Comparison of ENCODE assay signal across 1 cellular context in the genomic region with DNA sequence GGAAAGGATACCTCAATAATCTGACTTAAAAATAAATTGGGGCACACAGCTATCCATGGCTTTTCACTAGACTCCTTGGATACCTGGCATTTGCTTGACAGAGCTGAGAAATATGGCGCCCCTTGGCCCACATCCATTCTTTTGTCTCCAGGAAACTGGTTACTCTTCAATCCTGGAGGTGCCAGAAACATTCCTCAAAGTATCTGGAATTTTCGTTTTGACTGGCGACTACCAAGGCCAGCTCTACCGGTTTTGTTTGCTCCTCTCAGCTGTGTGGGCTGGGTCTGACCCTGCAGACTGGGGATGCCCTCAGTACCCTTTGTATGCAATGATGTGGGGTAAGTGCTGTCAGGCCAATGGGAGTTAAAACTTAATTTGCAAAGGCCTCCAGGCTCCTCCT.
TF ChIP-seq lines count a peak whose summit lies in the region.

No MANE protein-coding gene starts in this region.

TF ChIP-seq in HepG2, 621 proteins besides CTCF, POLR2A, EP300 and RAD21 (continues in another document):
- TF ChIP-seq NONO (IDR thresholded peaks at IDR 0.05), result no peak
- TF ChIP-seq NONO (CRISPR knock-in tag; conservative IDR thresholded peaks at IDR 0.05), result no peak
- TF ChIP-seq, protein P1, sequence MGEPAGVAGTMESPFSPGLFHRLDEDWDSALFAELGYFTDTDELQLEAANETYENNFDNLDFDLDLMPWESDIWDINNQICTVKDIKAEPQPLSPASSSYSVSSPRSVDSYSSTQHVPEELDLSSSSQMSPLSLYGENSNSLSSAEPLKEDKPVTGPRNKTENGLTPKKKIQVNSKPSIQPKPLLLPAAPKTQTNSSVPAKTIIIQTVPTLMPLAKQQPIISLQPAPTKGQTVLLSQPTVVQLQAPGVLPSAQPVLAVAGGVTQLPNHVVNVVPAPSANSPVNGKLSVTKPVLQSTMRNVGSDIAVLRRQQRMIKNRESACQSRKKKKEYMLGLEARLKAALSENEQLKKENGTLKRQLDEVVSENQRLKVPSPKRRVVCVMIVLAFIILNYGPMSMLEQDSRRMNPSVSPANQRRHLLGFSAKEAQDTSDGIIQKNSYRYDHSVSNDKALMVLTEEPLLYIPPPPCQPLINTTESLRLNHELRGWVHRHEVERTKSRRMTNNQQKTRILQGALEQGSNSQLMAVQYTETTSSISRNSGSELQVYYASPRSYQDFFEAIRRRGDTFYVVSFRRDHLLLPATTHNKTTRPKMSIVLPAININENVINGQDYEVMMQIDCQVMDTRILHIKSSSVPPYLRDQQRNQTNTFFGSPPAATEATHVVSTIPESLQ (CRISPR knock-in tag; conservative IDR thresholded peaks at IDR 0.05), result no peak
- TF ChIP-seq ZNF772 (CRISPR knock-in tag; IDR thresholded peaks at IDR 0.05), result no peak
- TF ChIP-seq, protein P2, sequence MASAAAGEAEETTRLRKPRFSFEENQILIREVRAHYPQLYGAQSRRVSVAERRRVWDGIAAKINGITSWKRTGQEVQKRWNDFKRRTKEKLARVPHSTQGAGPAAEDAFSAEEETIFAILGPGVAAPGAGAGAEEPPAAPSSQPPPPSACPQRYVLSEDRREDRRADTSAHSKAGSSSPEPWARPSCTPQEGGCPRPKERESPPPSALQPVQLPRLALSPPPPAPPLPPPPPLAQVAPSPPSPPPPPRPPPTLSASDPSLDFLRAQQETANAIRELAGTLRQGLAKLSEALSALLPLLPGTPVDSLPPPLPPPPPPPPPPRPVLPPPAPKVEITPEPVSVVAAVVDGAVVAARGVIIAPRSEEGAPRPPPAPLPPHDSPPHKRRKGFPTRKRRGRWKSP (CRISPR knock-in tag; IDR thresholded peaks at IDR 0.05), result no peak
- TF ChIP-seq TCF7L2 (IDR thresholded peaks at IDR 0.05; ENCODE audit: low read depth, low read length), result no peak
- no peak for TF ChIP-seq ZNF816 (CRISPR knock-in tag; IDR thresholded peaks at IDR 0.05; ENCODE audit: borderline replicate concordance)
- TF ChIP-seq, protein P3, sequence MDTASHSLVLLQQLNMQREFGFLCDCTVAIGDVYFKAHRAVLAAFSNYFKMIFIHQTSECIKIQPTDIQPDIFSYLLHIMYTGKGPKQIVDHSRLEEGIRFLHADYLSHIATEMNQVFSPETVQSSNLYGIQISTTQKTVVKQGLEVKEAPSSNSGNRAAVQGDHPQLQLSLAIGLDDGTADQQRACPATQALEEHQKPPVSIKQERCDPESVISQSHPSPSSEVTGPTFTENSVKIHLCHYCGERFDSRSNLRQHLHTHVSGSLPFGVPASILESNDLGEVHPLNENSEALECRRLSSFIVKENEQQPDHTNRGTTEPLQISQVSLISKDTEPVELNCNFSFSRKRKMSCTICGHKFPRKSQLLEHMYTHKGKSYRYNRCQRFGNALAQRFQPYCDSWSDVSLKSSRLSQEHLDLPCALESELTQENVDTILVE (CRISPR knock-in tag; IDR thresholded peaks at IDR 0.05), result no peak
- TF ChIP-seq, protein P4, sequence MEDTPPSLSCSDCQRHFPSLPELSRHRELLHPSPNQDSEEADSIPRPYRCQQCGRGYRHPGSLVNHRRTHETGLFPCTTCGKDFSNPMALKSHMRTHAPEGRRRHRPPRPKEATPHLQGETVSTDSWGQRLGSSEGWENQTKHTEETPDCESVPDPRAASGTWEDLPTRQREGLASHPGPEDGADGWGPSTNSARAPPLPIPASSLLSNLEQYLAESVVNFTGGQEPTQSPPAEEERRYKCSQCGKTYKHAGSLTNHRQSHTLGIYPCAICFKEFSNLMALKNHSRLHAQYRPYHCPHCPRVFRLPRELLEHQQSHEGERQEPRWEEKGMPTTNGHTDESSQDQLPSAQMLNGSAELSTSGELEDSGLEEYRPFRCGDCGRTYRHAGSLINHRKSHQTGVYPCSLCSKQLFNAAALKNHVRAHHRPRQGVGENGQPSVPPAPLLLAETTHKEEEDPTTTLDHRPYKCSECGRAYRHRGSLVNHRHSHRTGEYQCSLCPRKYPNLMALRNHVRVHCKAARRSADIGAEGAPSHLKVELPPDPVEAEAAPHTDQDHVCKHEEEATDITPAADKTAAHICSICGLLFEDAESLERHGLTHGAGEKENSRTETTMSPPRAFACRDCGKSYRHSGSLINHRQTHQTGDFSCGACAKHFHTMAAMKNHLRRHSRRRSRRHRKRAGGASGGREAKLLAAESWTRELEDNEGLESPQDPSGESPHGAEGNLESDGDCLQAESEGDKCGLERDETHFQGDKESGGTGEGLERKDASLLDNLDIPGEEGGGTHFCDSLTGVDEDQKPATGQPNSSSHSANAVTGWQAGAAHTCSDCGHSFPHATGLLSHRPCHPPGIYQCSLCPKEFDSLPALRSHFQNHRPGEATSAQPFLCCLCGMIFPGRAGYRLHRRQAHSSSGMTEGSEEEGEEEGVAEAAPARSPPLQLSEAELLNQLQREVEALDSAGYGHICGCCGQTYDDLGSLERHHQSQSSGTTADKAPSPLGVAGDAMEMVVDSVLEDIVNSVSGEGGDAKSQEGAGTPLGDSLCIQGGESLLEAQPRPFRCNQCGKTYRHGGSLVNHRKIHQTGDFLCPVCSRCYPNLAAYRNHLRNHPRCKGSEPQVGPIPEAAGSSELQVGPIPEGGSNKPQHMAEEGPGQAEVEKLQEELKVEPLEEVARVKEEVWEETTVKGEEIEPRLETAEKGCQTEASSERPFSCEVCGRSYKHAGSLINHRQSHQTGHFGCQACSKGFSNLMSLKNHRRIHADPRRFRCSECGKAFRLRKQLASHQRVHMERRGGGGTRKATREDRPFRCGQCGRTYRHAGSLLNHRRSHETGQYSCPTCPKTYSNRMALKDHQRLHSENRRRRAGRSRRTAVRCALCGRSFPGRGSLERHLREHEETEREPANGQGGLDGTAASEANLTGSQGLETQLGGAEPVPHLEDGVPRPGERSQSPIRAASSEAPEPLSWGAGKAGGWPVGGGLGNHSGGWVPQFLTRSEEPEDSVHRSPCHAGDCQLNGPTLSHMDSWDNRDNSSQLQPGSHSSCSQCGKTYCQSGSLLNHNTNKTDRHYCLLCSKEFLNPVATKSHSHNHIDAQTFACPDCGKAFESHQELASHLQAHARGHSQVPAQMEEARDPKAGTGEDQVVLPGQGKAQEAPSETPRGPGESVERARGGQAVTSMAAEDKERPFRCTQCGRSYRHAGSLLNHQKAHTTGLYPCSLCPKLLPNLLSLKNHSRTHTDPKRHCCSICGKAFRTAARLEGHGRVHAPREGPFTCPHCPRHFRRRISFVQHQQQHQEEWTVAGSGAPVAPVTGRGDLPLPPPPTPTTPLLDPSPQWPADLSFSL (CRISPR knock-in tag; IDR thresholded peaks at IDR 0.05), result no peak
- TF ChIP-seq, protein P5, sequence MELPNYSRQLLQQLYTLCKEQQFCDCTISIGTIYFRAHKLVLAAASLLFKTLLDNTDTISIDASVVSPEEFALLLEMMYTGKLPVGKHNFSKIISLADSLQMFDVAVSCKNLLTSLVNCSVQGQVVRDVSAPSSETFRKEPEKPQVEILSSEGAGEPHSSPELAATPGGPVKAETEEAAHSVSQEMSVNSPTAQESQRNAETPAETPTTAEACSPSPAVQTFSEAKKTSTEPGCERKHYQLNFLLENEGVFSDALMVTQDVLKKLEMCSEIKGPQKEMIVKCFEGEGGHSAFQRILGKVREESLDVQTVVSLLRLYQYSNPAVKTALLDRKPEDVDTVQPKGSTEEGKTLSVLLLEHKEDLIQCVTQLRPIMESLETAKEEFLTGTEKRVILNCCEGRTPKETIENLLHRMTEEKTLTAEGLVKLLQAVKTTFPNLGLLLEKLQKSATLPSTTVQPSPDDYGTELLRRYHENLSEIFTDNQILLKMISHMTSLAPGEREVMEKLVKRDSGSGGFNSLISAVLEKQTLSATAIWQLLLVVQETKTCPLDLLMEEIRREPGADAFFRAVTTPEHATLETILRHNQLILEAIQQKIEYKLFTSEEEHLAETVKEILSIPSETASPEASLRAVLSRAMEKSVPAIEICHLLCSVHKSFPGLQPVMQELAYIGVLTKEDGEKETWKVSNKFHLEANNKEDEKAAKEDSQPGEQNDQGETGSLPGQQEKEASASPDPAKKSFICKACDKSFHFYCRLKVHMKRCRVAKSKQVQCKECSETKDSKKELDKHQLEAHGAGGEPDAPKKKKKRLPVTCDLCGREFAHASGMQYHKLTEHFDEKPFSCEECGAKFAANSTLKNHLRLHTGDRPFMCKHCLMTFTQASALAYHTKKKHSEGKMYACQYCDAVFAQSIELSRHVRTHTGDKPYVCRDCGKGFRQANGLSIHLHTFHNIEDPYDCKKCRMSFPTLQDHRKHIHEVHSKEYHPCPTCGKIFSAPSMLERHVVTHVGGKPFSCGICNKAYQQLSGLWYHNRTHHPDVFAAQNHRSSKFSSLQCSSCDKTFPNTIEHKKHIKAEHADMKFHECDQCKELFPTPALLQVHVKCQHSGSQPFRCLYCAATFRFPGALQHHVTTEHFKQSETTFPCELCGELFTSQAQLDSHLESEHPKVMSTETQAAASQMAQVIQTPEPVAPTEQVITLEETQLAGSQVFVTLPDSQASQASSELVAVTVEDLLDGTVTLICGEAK (IDR thresholded peaks at IDR 0.05), result no peak
- TF ChIP-seq, protein P5 (CRISPR knock-in tag; IDR thresholded peaks at IDR 0.05), result no peak
- TF ChIP-seq ZFP36L1 (CRISPR knock-in tag; IDR thresholded peaks at IDR 0.05), result no peak
- TF ChIP-seq CHCHD3 (CRISPR knock-in tag; IDR thresholded peaks at IDR 0.05), result no peak
- no peak for TF ChIP-seq SOX5 (CRISPR knock-in tag; IDR thresholded peaks at IDR 0.05; ENCODE audit: borderline replicate concordance)
- no peak for TF ChIP-seq ZNF136 (CRISPR knock-in tag; IDR thresholded peaks at IDR 0.05; ENCODE audit: low read depth)
- TF ChIP-seq, protein P6, sequence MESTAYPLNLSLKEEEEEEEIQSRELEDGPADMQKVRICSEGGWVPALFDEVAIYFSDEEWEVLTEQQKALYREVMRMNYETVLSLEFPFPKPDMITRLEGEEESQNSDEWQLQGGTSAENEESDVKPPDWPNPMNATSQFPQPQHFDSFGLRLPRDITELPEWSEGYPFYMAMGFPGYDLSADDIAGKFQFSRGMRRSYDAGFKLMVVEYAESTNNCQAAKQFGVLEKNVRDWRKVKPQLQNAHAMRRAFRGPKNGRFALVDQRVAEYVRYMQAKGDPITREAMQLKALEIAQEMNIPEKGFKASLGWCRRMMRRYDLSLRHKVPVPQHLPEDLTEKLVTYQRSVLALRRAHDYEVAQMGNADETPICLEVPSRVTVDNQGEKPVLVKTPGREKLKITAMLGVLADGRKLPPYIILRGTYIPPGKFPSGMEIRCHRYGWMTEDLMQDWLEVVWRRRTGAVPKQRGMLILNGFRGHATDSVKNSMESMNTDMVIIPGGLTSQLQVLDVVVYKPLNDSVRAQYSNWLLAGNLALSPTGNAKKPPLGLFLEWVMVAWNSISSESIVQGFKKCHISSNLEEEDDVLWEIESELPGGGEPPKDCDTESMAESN (CRISPR knock-in tag; conservative IDR thresholded peaks at IDR 0.05), result no peak
- TF ChIP-seq, protein P7, sequence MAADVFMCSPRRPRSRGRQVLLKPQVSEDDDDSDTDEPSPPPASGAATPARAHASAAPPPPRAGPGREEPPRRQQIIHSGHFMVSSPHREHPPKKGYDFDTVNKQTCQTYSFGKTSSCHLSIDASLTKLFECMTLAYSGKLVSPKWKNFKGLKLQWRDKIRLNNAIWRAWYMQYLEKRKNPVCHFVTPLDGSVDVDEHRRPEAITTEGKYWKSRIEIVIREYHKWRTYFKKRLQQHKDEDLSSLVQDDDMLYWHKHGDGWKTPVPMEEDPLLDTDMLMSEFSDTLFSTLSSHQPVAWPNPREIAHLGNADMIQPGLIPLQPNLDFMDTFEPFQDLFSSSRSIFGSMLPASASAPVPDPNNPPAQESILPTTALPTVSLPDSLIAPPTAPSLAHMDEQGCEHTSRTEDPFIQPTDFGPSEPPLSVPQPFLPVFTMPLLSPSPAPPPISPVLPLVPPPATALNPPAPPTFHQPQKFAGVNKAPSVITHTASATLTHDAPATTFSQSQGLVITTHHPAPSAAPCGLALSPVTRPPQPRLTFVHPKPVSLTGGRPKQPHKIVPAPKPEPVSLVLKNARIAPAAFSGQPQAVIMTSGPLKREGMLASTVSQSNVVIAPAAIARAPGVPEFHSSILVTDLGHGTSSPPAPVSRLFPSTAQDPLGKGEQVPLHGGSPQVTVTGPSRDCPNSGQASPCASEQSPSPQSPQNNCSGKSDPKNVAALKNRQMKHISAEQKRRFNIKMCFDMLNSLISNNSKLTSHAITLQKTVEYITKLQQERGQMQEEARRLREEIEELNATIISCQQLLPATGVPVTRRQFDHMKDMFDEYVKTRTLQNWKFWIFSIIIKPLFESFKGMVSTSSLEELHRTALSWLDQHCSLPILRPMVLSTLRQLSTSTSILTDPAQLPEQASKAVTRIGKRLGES (CRISPR knock-in tag; IDR thresholded peaks at IDR 0.05; ENCODE audit: borderline replicate concordance), result no peak
- TF ChIP-seq, protein P8, sequence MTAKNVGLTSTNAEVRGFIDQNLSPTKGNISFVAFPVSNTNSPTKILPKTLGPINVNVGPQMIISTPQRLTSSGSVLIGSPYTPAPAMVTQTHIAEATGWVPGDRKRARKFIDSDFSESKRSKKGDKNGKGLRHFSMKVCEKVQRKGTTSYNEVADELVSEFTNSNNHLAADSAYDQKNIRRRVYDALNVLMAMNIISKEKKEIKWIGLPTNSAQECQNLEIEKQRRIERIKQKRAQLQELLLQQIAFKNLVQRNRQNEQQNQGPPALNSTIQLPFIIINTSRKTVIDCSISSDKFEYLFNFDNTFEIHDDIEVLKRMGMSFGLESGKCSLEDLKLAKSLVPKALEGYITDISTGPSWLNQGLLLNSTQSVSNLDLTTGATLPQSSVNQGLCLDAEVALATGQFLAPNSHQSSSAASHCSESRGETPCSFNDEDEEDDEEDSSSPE (CRISPR knock-in tag; IDR thresholded peaks at IDR 0.05), result no peak
